In the genomic region with DNA sequence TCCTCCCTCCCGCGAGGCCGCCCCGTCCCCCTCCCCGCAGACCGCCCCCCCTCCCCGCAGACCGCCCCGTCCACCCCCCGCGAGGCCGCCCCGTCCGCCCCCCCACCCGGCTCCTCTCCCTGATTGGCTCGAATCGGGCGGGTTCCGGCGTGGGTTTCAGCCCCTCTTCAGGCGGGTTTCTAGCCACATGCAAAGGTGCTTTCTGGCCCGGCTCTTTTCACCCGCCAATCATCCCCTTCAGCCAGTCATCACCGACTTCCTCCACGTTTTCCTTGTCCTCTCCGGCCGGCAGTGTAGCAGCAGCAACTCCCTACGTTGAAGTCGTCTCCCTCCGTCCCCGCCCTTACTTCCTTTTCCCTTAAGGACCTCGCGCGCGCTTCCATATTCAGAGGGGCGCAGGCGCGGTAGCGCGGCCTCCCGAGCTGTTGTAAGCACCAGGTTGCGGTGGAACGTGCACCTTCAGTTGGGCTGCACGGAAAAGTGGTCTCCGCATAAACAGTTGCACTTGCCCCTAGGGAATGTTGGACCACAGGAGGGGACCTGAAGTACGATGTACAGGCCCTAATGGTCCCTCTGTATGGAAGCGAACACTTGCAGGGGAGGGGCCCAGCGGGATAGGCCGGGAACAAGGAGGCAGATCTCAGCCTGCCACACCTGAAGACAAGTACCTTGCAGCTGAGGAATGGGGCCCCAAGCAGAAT, we compare ENCODE assay signal across 8 cellular contexts. TPM values are rescaled to one million over a fixed set of nuclear protein-coding genes. Genes with fewer than 3 reads are reported as not detected.
DNase-seq lines count a peak whose midpoint lies in the region; TF ChIP-seq lines count a peak whose summit lies in the region.

No MANE protein-coding gene starts in this region.

- no peaks in the 10 kb centered on the region for H3K27me3 Mint-ChIP-seq in HFFc6 (ENCODE audit: insufficient read depth)
- H3K27me3 Mint-ChIP-seq in activated naive CD4-positive, alpha-beta T cell treated with anti-CD3 and anti-CD28 coated beads, Interleukin-2, amount 10 ng/mL, durations not matched to agents 7 days and 5 days: peaks cover 4% of the 10 kb centered on the region

- H3K9me3 Mint-ChIP-seq in HFFc6: peaks cover 9% of the 10 kb centered on the region
- peaks cover 15% of the 10 kb centered on the region for H3K9me3 Mint-ChIP-seq in activated naive CD4-positive, alpha-beta T cell treated with anti-CD3 and anti-CD28 coated beads, Interleukin-2, amount 10 ng/mL, durations not matched to agents 7 days and 5 days

- in situ Hi-C loops in SK-MEL-5 (cut with HindIII; ENCODE audit: low pct_unique_long_range_greater_than_20kb, low sequenced_read_pairs): no loop called here

- peak overlapping the region; percentile 90 for H3K27ac Mint-ChIP-seq in HFFc6
- H3K27ac Mint-ChIP-seq in activated naive CD4-positive, alpha-beta T cell treated with anti-CD3 and anti-CD28 coated beads, Interleukin-2, amount 10 ng/mL, durations not matched to agents 7 days and 5 days: peak overlapping the region; percentile 90

- CTCF ChIA-PET in activated naive CD4-positive, alpha-beta T cell treated with anti-CD3 and anti-CD28 coated beads, Interleukin-2, amount 10 ng/mL, durations not matched to agents 7 days and 5 days (lab: Charles Lee): interaction anchor here (0.8 to 2.5 kb wide), 4 partner anchors 36 to 298 kb away, joined by 3 to 8 read pairs (median 4); no protein-coding TSS in a partner anchor

- peaks cover 10% of the 10 kb centered on the region for H3K36me3 Mint-ChIP-seq in HFFc6 (ENCODE audit: low read depth)
- H3K36me3 Mint-ChIP-seq in activated naive CD4-positive, alpha-beta T cell treated with anti-CD3 and anti-CD28 coated beads, Interleukin-2, amount 10 ng/mL, durations not matched to agents 7 days and 5 days: peaks cover 8% of the 10 kb centered on the region

- DNase-seq in GM04504 (ENCODE audit: low read depth) (peak; percentile 95), HFFc6 (peak; percentile 98), NAMALWA (ENCODE audit: low spot score) (peak; percentile 89), SK-MEL-5 (ENCODE audit: low read depth, low spot score) (peak; percentile 97), germinal center (ENCODE audit: low spot score) (peak; percentile 97), non-pigmented ciliary epithelial cell (ENCODE audit: low read depth) (peak; percentile 96), superior temporal gyrus (ENCODE audit: extremely low spot score) (peak; percentile 91)
- DNase-seq in activated naive CD4-positive, alpha-beta T cell treated with anti-CD3 and anti-CD28 coated beads, Interleukin-2, amount 10 ng/mL, durations not matched to agents 7 days and 5 days: peak; percentile 94

- peak overlapping the region; percentile 95 for H3K4me3 Mint-ChIP-seq in HFFc6
- peak overlapping the region; percentile 78 for H3K4me3 Mint-ChIP-seq in activated naive CD4-positive, alpha-beta T cell treated with anti-CD3 and anti-CD28 coated beads, Interleukin-2, amount 10 ng/mL, durations not matched to agents 7 days and 5 days

- no peak for TF ChIP-seq CTCF in HFFc6 (IDR thresholded peaks at IDR 0.05)

- peaks cover 24% of the 10 kb centered on the region for H3K4me1 Mint-ChIP-seq in HFFc6 (ENCODE audit: low read depth)
- peaks cover 38% of the 10 kb centered on the region for H3K4me1 Mint-ChIP-seq in activated naive CD4-positive, alpha-beta T cell treated with anti-CD3 and anti-CD28 coated beads, Interleukin-2, amount 10 ng/mL, durations not matched to agents 7 days and 5 days

RNA-seq across cellular contexts. Expression of a gene that starts 44.6 kb away (rescaled TPM):
- not detected for total RNA-seq in HFFc6 (2021; fragmentation: NEBNext Ultra II Directional; extraction: Animal tissue kit (Norgen Biotek cat#: 25700))
- 0.03 and 0.11 TPM in 2 replicates for total RNA-seq in SK-MEL-5 (2014; rRNA removed; shearing (Covaris generic))
- polyA plus RNA-seq in SK-MEL-5 (2015; cell fraction: cytosol; rRNA removed): 0.05 TPM in 1 of 2 replicates, not detected in the other
- 0.36 TPM in 1 of 2 replicates, not detected in the other for polyA plus RNA-seq in SK-MEL-5 (2015; cell fraction: nucleus; rRNA removed)

RNA-seq across cellular contexts. Expression of a gene that starts 49.4 kb away (rescaled TPM):
- 100 to 1,000 TPM in 4 of 6 experiments, 10 to 100 TPM in 2; 81.3 to 116 (median 111) TPM for total RNA-seq in HFFc6 (2021; fragmentation: NEBNext Ultra II Directional; extraction: Animal tissue kit (Norgen Biotek cat#: 25700))
- total RNA-seq in SK-MEL-5 (2014; rRNA removed; shearing (Covaris generic)): 32.6 and 37.9 TPM in 2 replicates
- 70.1 and 87.9 TPM in 2 replicates for polyA plus RNA-seq in SK-MEL-5 (2015; cell fraction: cytosol; rRNA removed)
- 79.2 and 88.3 TPM in 2 replicates for polyA plus RNA-seq in SK-MEL-5 (2015; cell fraction: nucleus; rRNA removed)

Comparison
In these comparisons a context has a peak if more than half of its experiments do, and no peak if none do; other contexts are left out.
1. Peak in every context shown above with its lines: DNase-seq.